ENCODE assay signal across 8 cellular contexts in the genomic region with DNA sequence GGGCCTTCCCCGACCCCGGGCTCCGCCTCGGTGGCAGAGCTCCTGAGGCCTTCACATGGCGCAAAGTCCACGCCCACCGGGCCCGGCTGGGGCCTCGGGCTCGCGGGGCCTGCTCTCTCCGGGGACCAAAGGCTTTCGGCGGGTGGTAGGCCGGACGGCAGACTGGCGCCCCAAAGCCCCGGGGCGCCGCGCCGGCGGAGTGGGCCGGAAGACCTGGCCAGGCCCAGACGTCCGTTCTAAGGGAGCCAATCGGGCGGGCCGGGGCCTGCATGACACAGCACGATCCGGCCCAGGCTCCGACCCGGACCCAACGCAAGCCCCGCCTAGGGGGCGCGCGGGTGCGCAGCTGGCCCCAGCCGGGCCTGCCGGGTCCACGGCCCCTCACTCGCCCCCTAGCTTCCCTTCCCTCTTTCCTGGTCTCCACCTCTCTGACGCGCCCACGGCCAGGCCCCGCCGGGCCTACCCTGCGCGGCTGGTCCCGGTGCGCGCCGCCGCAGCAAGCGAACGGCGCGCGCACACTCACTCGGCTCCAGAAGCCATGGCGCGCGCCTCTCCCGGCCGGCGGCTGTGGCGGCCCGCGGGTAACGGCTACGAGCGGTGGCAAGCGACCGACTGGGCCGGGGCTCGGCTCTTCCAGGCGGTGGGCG. TPM values are rescaled to one million over a fixed set of nuclear protein-coding genes. Genes with fewer than 3 reads are reported as not detected.
A peak's percentile ranks its signal among the peaks of the same experiment; 100 is the strongest.
DNase-seq lines count a peak whose midpoint lies in the region; ATAC-seq and TF ChIP-seq lines count a peak whose summit lies in the region.

No MANE protein-coding gene starts in this region.

- H3K9ac ChIP-seq in mucosa of stomach (ENCODE audit: low read length) = peak overlapping the region; percentile 96

- no peaks in the 10 kb centered on the region for H3K9me3 ChIP-seq in mucosa of stomach (ENCODE audit: control insufficient read depth, low read length)

- DNase-seq in Caki2 (ENCODE audit: low read depth) (peak; percentile 81), HL-60 (ENCODE audit: low read depth in 1 of 2, low spot score in 1 of 2) (peak; percentile 66 to 80), NOMO-1 treated with dmso at 0.1 percent for 144 hours (lab: John Stamatoyannopoulos, UW; ENCODE audit: unreplicated experiment) (peak; percentile 81), activated T-cell treated with anti-CD3 and anti-CD28 coated beads for 48 hours (ENCODE audit: low read depth) (peak; percentile 73), erythroblast (lab: John Stamatoyannopoulos, UW) (peak; percentile 94 to 96)
- DNase-seq in stimulated activated CD8-positive, alpha-beta memory T cell treated with anti-CD3 and anti-CD28 coated beads, Interleukin-4, amount 100 ng/mL, for 48 hours = peak; percentile 82

- in situ Hi-C loops in Caki2 (cut with HindIII; ENCODE audit: low pct_unique_long_range_greater_than_20kb, low sequenced_read_pairs) = no loop called here

- no peak for TF ChIP-seq POLR2A in erythroblast (IDR thresholded peaks at IDR 0.05; ENCODE audit: low read length)

- H3K4me3 ChIP-seq in HL-60 (replicated peaks; ENCODE audit: insufficient read depth, low read length) (peak overlapping the region; percentile 84), mucosa of stomach (ENCODE audit: low read length) (peak overlapping the region; percentile 69)

- peaks cover 8% of the 10 kb centered on the region for H3K36me3 ChIP-seq in mucosa of stomach (ENCODE audit: control insufficient read depth, insufficient read depth, low read length)

- H3K27me3 ChIP-seq in HL-60 (ENCODE audit: insufficient read depth, poor library complexity, severe bottlenecking) (no peaks in the 10 kb centered on the region), mucosa of stomach (ENCODE audit: control insufficient read depth, insufficient read depth, low read length) (no peaks in the 10 kb centered on the region)

- peak; percentile 57 for ATAC-seq in GM19467 (IDR thresholded peaks at IDR 0.05; ENCODE audit: unreplicated experiment)

- peak; percentile 6 for TF ChIP-seq CTCF in HL-60 (IDR thresholded peaks at IDR 0.05; ENCODE audit: insufficient read depth, low read length)

- peak overlapping the region; percentile 95 for H3K27ac ChIP-seq in HL-60 (replicated peaks)

- H3K4me1 ChIP-seq in mucosa of stomach (ENCODE audit: control insufficient read depth, insufficient read depth, low read length) = peaks cover 22% of the 10 kb centered on the region

RNA-seq across cellular contexts. Expression of gene VCP, which starts 0.5 kb away (rescaled TPM):
- 118 and 136 TPM in 2 replicates for total RNA-seq in Caki2 (2014; rRNA removed; shearing (Covaris generic); ENCODE audit: low replicate concordance)

RNA-seq across cellular contexts. Expression of gene FANCG, which starts 7.8 kb away (rescaled TPM):
- total RNA-seq in Caki2 (2014; rRNA removed; shearing (Covaris generic); ENCODE audit: low replicate concordance) = 36.1 and 53.0 TPM in 2 replicates

RNA-seq across cellular contexts. Expression of gene PIGO, which starts 24.5 kb away (rescaled TPM):
- total RNA-seq in Caki2 (2014; rRNA removed; shearing (Covaris generic); ENCODE audit: low replicate concordance) = 15.8 and 25.2 TPM in 2 replicates

RNA-seq across cellular contexts. Expression of gene STOML2, which starts 31.0 kb away (rescaled TPM):
- total RNA-seq in Caki2 (2014; rRNA removed; shearing (Covaris generic); ENCODE audit: low replicate concordance) = 187 and 211 TPM in 2 replicates

RNA-seq across cellular contexts. Expression of gene ATOSB, which starts 43.7 kb away (rescaled TPM):
- total RNA-seq in Caki2 (2014; rRNA removed; shearing (Covaris generic); ENCODE audit: low replicate concordance) = 4.1 and 6.4 TPM in 2 replicates

Comparison
In these comparisons a context has a peak if more than half of its experiments do, and no peak if none do; other contexts are left out.
1. Peak in every context shown above with its lines: DNase-seq, ATAC-seq, H3K4me3 ChIP-seq and H3K27ac ChIP-seq.